ENCODE assay signal across 8 cellular contexts in the genomic region with DNA sequence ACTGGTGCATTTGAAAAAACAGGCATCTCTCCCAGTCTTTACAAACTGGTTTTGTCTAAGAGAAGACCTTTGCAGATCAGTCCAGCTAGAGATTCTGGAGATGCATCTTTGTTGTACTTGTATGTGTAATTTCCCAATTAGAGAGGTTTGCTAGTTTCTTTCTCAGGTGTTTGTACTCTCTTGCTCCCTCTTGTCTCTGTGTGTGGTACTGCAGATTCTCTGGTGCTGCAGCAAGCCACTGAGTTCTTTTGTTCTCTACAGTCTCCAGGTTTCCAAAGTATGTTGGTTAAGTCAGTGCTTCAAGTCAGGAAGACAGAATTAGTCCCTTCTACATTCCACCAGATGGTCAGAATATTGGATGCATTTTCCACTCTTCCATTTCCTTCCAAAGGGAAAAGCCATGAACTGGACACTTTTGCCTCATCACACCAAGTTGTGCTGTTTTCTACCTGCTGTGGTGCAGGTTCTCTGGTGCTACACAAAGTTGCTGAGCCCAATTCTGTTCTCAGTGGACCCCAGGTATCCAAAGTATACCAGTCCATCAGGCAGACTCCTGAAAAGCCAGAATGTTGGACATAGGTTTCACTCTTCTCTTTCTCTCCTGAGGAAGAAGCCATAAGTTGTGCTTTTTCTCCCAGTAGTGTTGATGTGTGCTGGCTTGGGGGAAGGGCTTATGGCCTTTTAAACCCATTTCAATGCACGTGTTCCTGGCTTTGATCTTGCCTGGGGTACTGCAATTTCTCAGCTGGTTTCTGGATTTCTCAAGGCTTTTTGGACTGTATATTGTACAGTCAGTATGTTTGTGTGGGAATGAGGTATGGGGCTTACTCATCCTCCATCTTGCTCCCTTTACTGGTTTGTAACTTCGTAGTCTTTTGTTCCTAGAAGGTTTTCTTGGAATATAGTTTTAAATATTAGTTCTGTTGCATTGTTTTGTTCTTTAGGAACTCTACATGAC. TPM values are rescaled to one million over a fixed set of nuclear protein-coding genes. Genes with fewer than 3 reads are reported as not detected.
DNase-seq lines count a peak whose midpoint lies in the region; ATAC-seq, FAIRE-seq and TF ChIP-seq lines count a peak whose summit lies in the region.

No MANE protein-coding gene starts in this region.

- ATAC-seq in GM18502 (IDR thresholded peaks at IDR 0.05; ENCODE audit: poor library complexity, unreplicated experiment), result peak; percentile 72
- peak; percentile 80 for ATAC-seq in HepG2
- ATAC-seq in HG02970 (IDR thresholded peaks at IDR 0.05; ENCODE audit: low FRiP score, unreplicated experiment), result no peak

- H3K9me3 ChIP-seq in HepG2 (ENCODE audit: low read length), result no peaks in the 10 kb centered on the region

- H3K36me3 Mint-ChIP-seq in activated naive CD4-positive, alpha-beta T cell treated with anti-CD3 and anti-CD28 coated beads, Interleukin-2, amount 50 U/mL, for 24 hours, result peaks cover 13% of the 10 kb centered on the region

- H2AFZ ChIP-seq in HepG2 (ENCODE audit: low read length), result no peak overlapping the region

- H3K27me3 ChIP-seq in BJ (ENCODE audit: control insufficient read depth, insufficient read depth, low read length) (no peaks in the 10 kb centered on the region), HepG2 (ENCODE audit: control insufficient read depth in 1 of 2, insufficient read depth in 2 of 2, low read length in 2 of 2) (no peaks in the 10 kb centered on the region)

- 75% methylated on average over 2 of the region's 2 CpGs for WGBS in HepG2 (ENCODE audit: low lambda C conversion rate)

- peak overlapping the region; percentile 33 for H3K27ac Mint-ChIP-seq in activated naive CD4-positive, alpha-beta T cell treated with anti-CD3 and anti-CD28 coated beads, Interleukin-2, amount 50 U/mL, for 24 hours

- CTCF ChIA-PET in BJ (lab: Yijun Ruan, JAX), result interaction anchor here (1.2 to 1.7 kb wide), 2 partner anchors 10 to 12 kb away, joined by 3 to 6 read pairs; no protein-coding TSS in a partner anchor
- CTCF ChIA-PET in HepG2 (lab: Yijun Ruan, JAX; ENCODE audit: low intra/inter-chr PET ratio, low total read pairs), result no interaction called here

- intact Hi-C loops in HepG2 (cut with micrococcal nuclease; ENCODE audit: unreplicated experiment), result no loop called here

- TF ChIP-seq POLR2A in HepG2 (IDR thresholded peaks at IDR 0.05; ENCODE audit: insufficient read depth in 1 of 2, low read depth in 2 of 2, low read length in 2 of 2), result no peak

- no peak overlapping the region for H3K9ac ChIP-seq in HepG2 (ENCODE audit: insufficient read depth, low read depth, low read length)

- H3K9me3 Mint-ChIP-seq in activated naive CD4-positive, alpha-beta T cell treated with anti-CD3 and anti-CD28 coated beads, Interleukin-2, amount 50 U/mL, for 24 hours, result peaks cover 4% of the 10 kb centered on the region

- BruUV-seq in HepG2 (replicated peaks; lab: Mats Ljungman, UMichigan), result no TSS peak

- H3K36me3 ChIP-seq in BJ (ENCODE audit: control insufficient read depth, insufficient read depth, low read length), result no peaks in the 10 kb centered on the region
- no peaks in the 10 kb centered on the region for H3K36me3 ChIP-seq in HepG2 (replicated peaks in 1 of 2; ENCODE audit: control insufficient read depth in 1 of 2, insufficient read depth in 2 of 2, low read length in 2 of 2)

- H3K27ac ChIP-seq in HepG2 (ENCODE audit: extremely low read length, insufficient read depth, low read length), result no peak overlapping the region

- no peak overlapping the region for H3K4me2 ChIP-seq in HepG2 (ENCODE audit: low read depth, low read length)

- TF ChIP-seq EP300 in HepG2 (IDR thresholded peaks at IDR 0.05; ENCODE audit: low read depth in 2 of 2, low read length in 2 of 2) (no peak), HepG2 (CRISPR knock-in tag; IDR thresholded peaks at IDR 0.05; ENCODE audit: borderline replicate concordance) (no peak)

- H4K20me1 ChIP-seq in HepG2 (ENCODE audit: insufficient read depth, low read length), result peaks cover 25% of the 10 kb centered on the region

- peak overlapping the region; percentile 55 for H3K4me3 Mint-ChIP-seq in activated naive CD4-positive, alpha-beta T cell treated with anti-CD3 and anti-CD28 coated beads, Interleukin-2, amount 50 U/mL, for 24 hours

- no peak overlapping the region for H3K4me3 ChIP-seq in BJ (ENCODE audit: low read depth, low read length)
- H3K4me3 ChIP-seq in HepG2 (replicated peaks in 1 of 3; ENCODE audit: insufficient read depth in 1 of 3, low read depth in 2 of 3, low read length in 3 of 3), result no peak overlapping the region

- peaks cover 14% of the 10 kb centered on the region for H3K4me1 ChIP-seq in HepG2 (ENCODE audit: insufficient read depth, low read length)

- no peak for TF ChIP-seq RAD21 in HepG2 (CRISPR knock-in tag; IDR thresholded peaks at IDR 0.05)

- peaks cover 85% of the 10 kb centered on the region for H3K79me2 ChIP-seq in HepG2 (ENCODE audit: insufficient read depth, low read length)

- POLR2A ChIA-PET in BJ (lab: Charles Lee) (no interaction called here), HepG2 (lab: Yijun Ruan, JAX) (no interaction called here)

- TF ChIP-seq CTCF in BJ (IDR thresholded peaks at IDR 0.05; ENCODE audit: insufficient read depth, low read depth, low read length), result peak; percentile 48
- peak; percentile 51 for TF ChIP-seq CTCF in HepG2 (CRISPR knock-in tag; IDR thresholded peaks at IDR 0.05)

- FAIRE-seq in HepG2 (lab: Jason Lieb, UNC), result peak; percentile 50

- H3K27me3 Mint-ChIP-seq in activated naive CD4-positive, alpha-beta T cell treated with anti-CD3 and anti-CD28 coated beads, Interleukin-2, amount 50 U/mL, for 24 hours, result no peaks in the 10 kb centered on the region

- peaks cover 83% of the 10 kb centered on the region for H3K4me1 Mint-ChIP-seq in activated naive CD4-positive, alpha-beta T cell treated with anti-CD3 and anti-CD28 coated beads, Interleukin-2, amount 50 U/mL, for 24 hours

- in situ Hi-C loops in HepG2 (cut with HindIII; ENCODE audit: extremely low pct_ligation_motif_present, low pct_unique_long_range_greater_than_20kb), result no loop called here

- DNase-seq in BJ (ENCODE audit: low read depth) (no peak), NCI-H146 (lab: John Stamatoyannopoulos, UW) (peak; percentile 24), HepG2 (ENCODE audit: low spot score) (peak; percentile 50), NCI-H524 treated with DMSO at 0.1 percent for 48 hours (lab: John Stamatoyannopoulos, UW) (no peak), NCI-H1417 treated with DMSO at 0.1 percent for 48 hours (lab: John Stamatoyannopoulos, UW) (no peak)

TF ChIP-seq in HepG2, 621 proteins besides CTCF, POLR2A, EP300 and RAD21 (continues in another document):
- TF ChIP-seq FIP1L1 (IDR thresholded peaks at IDR 0.05; ENCODE audit: borderline replicate concordance, insufficient read depth, low read depth, low read length) (no peak), ZMAT3 (CRISPR knock-in tag; conservative IDR thresholded peaks at IDR 0.05) (no peak), FOXP1 (IDR thresholded peaks at IDR 0.05) (no peak), FOXP1 (CRISPR knock-in tag; IDR thresholded peaks at IDR 0.05) (no peak), ZNF678 (CRISPR knock-in tag; IDR thresholded peaks at IDR 0.05) (no peak), BRD4 (CRISPR knock-in tag; IDR thresholded peaks at IDR 0.05) (0 out of 2 replicates have a peak, but pooled peaks have one; percentile 36), TMF1 (CRISPR knock-in tag; IDR thresholded peaks at IDR 0.05; ENCODE audit: low read depth) (no peak), TARDBP (CRISPR knock-in tag; IDR thresholded peaks at IDR 0.05) (no peak), ZFY (CRISPR knock-in tag; IDR thresholded peaks at IDR 0.05) (no peak)
- TF ChIP-seq, protein P1, sequence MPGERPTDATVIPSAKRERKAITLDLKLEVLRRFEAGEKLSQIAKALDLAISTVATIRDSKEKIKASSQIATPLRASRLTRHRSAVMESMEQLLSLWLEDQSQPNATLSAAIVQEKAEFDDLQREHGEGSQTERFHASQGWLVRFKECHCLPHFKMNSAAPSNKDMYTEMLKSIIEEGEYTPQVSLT (CRISPR knock-in tag; IDR thresholded peaks at IDR 0.05; ENCODE audit: borderline replicate concordance, low read depth), result no peak

RNA-seq across cellular contexts. Expression of a gene that starts 29.8 kb away (rescaled TPM):
- polyA plus RNA-seq in BJ (2011; rRNA removed) (12.4 and 18.2 TPM in 2 replicates), HepG2 (2011; rRNA removed) (19.3 and 20.5 TPM in 2 replicates)
- polyA minus RNA-seq in BJ (2011; rRNA and poly(A)+ RNA removed), result 18.0 TPM in 2 replicates
- total RNA-seq in HepG2 (2016; rRNA removed; fragmentation: Illumina TruSeq; extraction: Trizol), result 22.0 and 24.2 TPM in 2 replicates
- 6.5 and 8.3 TPM in 2 replicates for total RNA-seq in HepG2 (2016; cell fraction: cytosol; rRNA removed; fragmentation: Illumina TruSeq; extraction: Trizol; ENCODE audit: low read depth)
- 21.5 and 24.1 TPM in 2 replicates for total RNA-seq in HepG2 (2016; cell fraction: insoluble cytoplasmic fraction; rRNA removed; fragmentation: Illumina TruSeq; extraction: Trizol)
- total RNA-seq in HepG2 (2016; cell fraction: membrane; rRNA removed; fragmentation: Illumina TruSeq; extraction: Trizol), result 19.1 and 21.6 TPM in 2 replicates
- 39.0 and 41.4 TPM in 2 replicates for total RNA-seq in HepG2 (2016; cell fraction: nucleus; rRNA removed; fragmentation: Illumina TruSeq; extraction: Trizol)
- 10.4 and 16.7 TPM in 2 replicates for polyA plus RNA-seq in HepG2 (2011; cell fraction: cytosol; rRNA removed)
- 10.3 and 12.5 TPM in 2 replicates for polyA plus RNA-seq in HepG2 (2011; cell fraction: nucleus; rRNA removed)
- 18.8 and 21.7 TPM in 2 replicates for polyA plus RNA-seq in HepG2 (2012)
- polyA plus RNA-seq in HepG2 (2016; cell fraction: cytosol; fragmentation: Illumina TruSeq; extraction: Trizol; ENCODE audit: low read depth), result 3.8 and 4.5 TPM in 2 replicates
- polyA plus RNA-seq in HepG2 (2016; cell fraction: insoluble cytoplasmic fraction; fragmentation: Illumina TruSeq; extraction: Trizol; ENCODE audit: low read depth), result 23.9 and 24.6 TPM in 2 replicates
- polyA plus RNA-seq in HepG2 (2016; cell fraction: membrane; fragmentation: Illumina TruSeq; extraction: Trizol; ENCODE audit: low read depth), result 12.6 and 14.5 TPM in 2 replicates
- polyA plus RNA-seq in HepG2 (2016; cell fraction: nucleus; fragmentation: Illumina TruSeq; extraction: Trizol; ENCODE audit: insufficient read depth, low read depth), result 24.7 and 25.2 TPM in 2 replicates
- polyA minus RNA-seq in HepG2 (2011; rRNA and poly(A)+ RNA removed; ENCODE audit: low replicate concordance), result 21.3 and 22.4 TPM in 2 replicates
- polyA minus RNA-seq in HepG2 (2011; cell fraction: cytosol; rRNA and poly(A)+ RNA removed), result 16.2 and 18.2 TPM in 2 replicates
- polyA minus RNA-seq in HepG2 (2011; cell fraction: nucleus; rRNA and poly(A)+ RNA removed), result 124 and 162 TPM in 2 replicates

Comparison
In these comparisons a context has a peak if more than half of its experiments do, and no peak if none do; other contexts are left out.
1. DNase-seq: peak in NCI-H146 (single experiment) and HepG2 (single experiment); none in BJ (single experiment), NCI-H524 treated with DMSO at 0.1 percent for 48 hours (single experiment) and NCI-H1417 treated with DMSO at 0.1 percent for 48 hours (single experiment).